1 cellular context compared by ENCODE assay signal in the genomic region with DNA sequence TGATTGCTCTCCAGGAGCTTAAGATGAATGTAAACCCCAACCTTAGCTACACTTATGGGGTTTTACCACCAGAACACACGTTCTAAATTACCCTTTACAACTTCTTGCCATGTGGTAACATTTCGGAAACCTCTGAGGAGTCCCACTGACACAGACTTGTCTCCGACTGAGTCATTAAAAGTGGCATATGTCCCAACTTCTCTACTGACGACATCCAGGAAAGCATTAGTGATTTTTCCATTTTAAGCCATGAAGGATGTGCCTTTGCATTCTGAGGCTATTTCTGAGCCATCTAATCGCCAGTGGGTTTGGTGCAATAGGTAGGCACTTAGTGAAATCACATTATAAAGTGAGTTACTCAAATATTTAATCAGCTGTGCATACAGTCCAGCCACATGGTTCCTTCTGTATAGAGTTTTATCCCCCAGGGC.
A peak's percentile ranks its signal among the peaks of the same experiment; 100 is the strongest.
TF ChIP-seq lines count a peak whose summit lies in the region.

No MANE protein-coding gene starts in this region.

TF ChIP-seq in PFSK-1, 5 proteins besides CTCF, POLR2A, EP300 and RAD21 (continued from another document):
- TF ChIP-seq, protein P1, sequence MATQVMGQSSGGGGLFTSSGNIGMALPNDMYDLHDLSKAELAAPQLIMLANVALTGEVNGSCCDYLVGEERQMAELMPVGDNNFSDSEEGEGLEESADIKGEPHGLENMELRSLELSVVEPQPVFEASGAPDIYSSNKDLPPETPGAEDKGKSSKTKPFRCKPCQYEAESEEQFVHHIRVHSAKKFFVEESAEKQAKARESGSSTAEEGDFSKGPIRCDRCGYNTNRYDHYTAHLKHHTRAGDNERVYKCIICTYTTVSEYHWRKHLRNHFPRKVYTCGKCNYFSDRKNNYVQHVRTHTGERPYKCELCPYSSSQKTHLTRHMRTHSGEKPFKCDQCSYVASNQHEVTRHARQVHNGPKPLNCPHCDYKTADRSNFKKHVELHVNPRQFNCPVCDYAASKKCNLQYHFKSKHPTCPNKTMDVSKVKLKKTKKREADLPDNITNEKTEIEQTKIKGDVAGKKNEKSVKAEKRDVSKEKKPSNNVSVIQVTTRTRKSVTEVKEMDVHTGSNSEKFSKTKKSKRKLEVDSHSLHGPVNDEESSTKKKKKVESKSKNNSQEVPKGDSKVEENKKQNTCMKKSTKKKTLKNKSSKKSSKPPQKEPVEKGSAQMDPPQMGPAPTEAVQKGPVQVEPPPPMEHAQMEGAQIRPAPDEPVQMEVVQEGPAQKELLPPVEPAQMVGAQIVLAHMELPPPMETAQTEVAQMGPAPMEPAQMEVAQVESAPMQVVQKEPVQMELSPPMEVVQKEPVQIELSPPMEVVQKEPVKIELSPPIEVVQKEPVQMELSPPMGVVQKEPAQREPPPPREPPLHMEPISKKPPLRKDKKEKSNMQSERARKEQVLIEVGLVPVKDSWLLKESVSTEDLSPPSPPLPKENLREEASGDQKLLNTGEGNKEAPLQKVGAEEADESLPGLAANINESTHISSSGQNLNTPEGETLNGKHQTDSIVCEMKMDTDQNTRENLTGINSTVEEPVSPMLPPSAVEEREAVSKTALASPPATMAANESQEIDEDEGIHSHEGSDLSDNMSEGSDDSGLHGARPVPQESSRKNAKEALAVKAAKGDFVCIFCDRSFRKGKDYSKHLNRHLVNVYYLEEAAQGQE (IDR thresholded peaks at IDR 0.05; ENCODE audit: insufficient read depth in 1 of 2, low read depth in 2 of 2, low read length in 2 of 2), result peak in 1 of 2 experiments; percentile 36; a peak in 1 of 4 replicates
- TF ChIP-seq SIN3A (IDR thresholded peaks at IDR 0.05; ENCODE audit: borderline replicate concordance, insufficient read depth, low read length), result peak; percentile 70; the same call in 1 of the 2 replicates
